In the genomic region with DNA sequence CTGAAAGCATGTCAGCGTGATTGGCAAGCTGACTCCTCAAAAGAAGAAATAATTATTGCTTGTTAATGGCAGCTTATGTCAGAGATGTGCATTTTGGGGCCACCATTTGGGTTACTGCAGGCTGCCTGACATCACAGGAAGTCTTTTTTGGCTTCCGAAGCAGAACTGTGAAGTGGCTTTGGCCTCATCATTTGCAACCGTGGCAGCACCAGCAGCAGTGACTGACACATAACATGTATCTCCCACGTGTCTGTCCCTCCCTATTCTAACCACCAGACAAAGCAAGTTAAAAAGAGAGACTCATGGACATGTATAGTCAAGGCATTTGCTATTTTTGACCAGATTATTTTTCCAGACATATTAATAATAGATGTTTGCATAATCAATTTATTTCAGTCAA, we compare ENCODE assay signal across 17 cellular contexts.
DNase-seq lines count a peak whose midpoint lies in the region; ATAC-seq and TF ChIP-seq lines count a peak whose summit lies in the region.
"Had no signal": no experiment of that assay in that cellular context is flagged by ENCODE, and none has a peak within 500 bp of the region (broad histone marks: within the 10 kb centered on the region; RNA-seq: fewer than 3 reads in every experiment).

No MANE protein-coding gene starts in this region.

- intact Hi-C loops in body of pancreas (cut with DNase I) = no loop called here

- H3K27me3 Mint-ChIP-seq in natural killer cell treated with Interleukin-12 subunit alpha and Interleukin-12 subunit beta and Interleukin-15 and Interleukin-18, amount 100 ng/mL, for 72 hours = peaks cover 0 to 5% of the 10 kb centered on the region in 2 donors
- peaks cover 0 to 2% (median 0%) of the 10 kb centered on the region in 5 donors for H3K27me3 Mint-ChIP-seq in naive thymus-derived CD8-positive, alpha-beta T cell

- H3K27me3 ChIP-seq in body of pancreas (no peaks in the 10 kb centered on the region), osteoblast (ENCODE audit: insufficient read depth, low read length) (no peaks in the 10 kb centered on the region), BE2C (no peaks in the 10 kb centered on the region)

- no peak overlapping the region for H3K4me2 ChIP-seq in osteoblast (ENCODE audit: insufficient read depth, low read length)

- H3K36me3 ChIP-seq in body of pancreas (replicated peaks in 1 of 2; ENCODE audit: insufficient read depth in 1 of 2, low read depth in 2 of 2) = no peaks in the 10 kb centered on the region
- no peaks in the 10 kb centered on the region for H3K36me3 ChIP-seq in osteoblast (ENCODE audit: insufficient read depth, low read length)
- H3K36me3 ChIP-seq in BE2C = no peaks in the 10 kb centered on the region

- 73% methylated on average over 4 of the region's 4 CpGs for WGBS in body of pancreas, 2 donors

- H3K27ac ChIP-seq in body of pancreas (peak overlapping the region; percentile 18 to 63 (median 41)), osteoblast (ENCODE audit: low read depth, low read length) (no peak overlapping the region)

- no peak overlapping the region for H2AFZ ChIP-seq in osteoblast (ENCODE audit: low read length)

- H3K9me3 ChIP-seq in body of pancreas (no peaks in the 10 kb centered on the region), osteoblast (ENCODE audit: low read depth, low read length) (no peaks in the 10 kb centered on the region), BE2C (no peaks in the 10 kb centered on the region)

- H3K4me1 ChIP-seq in body of pancreas = peaks cover 16% of the 10 kb centered on the region
- H3K4me1 ChIP-seq in osteoblast (ENCODE audit: insufficient read depth, low read length) = no peaks in the 10 kb centered on the region
- H3K4me1 ChIP-seq in BE2C = no peaks in the 10 kb centered on the region

- no peak overlapping the region for H3K27ac Mint-ChIP-seq in natural killer cell treated with Interleukin-12 subunit alpha and Interleukin-12 subunit beta and Interleukin-15 and Interleukin-18, amount 100 ng/mL, for 72 hours
- H3K27ac Mint-ChIP-seq in naive thymus-derived CD8-positive, alpha-beta T cell = no peak overlapping the region
- H3K27ac Mint-ChIP-seq: CD14-positive monocyte, HFFc6 had no signal

- peaks cover 4% of the 10 kb centered on the region for H3K36me3 Mint-ChIP-seq in natural killer cell treated with Interleukin-12 subunit alpha and Interleukin-12 subunit beta and Interleukin-15 and Interleukin-18, amount 100 ng/mL, for 72 hours
- H3K36me3 Mint-ChIP-seq in naive thymus-derived CD8-positive, alpha-beta T cell = no peaks in the 10 kb centered on the region
- H3K36me3 Mint-ChIP-seq: CD14-positive monocyte had no signal

- H3K4me1 Mint-ChIP-seq in natural killer cell treated with Interleukin-12 subunit alpha and Interleukin-12 subunit beta and Interleukin-15 and Interleukin-18, amount 100 ng/mL, for 72 hours (ENCODE audit: low read depth in 2 of 2) = peaks cover 0 to 3% of the 10 kb centered on the region in 2 donors
- H3K4me1 Mint-ChIP-seq in naive thymus-derived CD8-positive, alpha-beta T cell = no peaks in the 10 kb centered on the region
- H3K4me1 Mint-ChIP-seq: CD14-positive monocyte had no signal

- H3K4me3 ChIP-seq in body of pancreas (no peak overlapping the region), osteoblast (ENCODE audit: insufficient read depth, low read length) (no peak overlapping the region), BE2C (ENCODE audit: low read depth, low read length) (no peak overlapping the region)

- H3K79me2 ChIP-seq in osteoblast (ENCODE audit: insufficient read depth, low read length) = no peaks in the 10 kb centered on the region

- TF ChIP-seq CTCF in body of pancreas (IDR thresholded peaks at IDR 0.05) (no peak), osteoblast (IDR thresholded peaks at IDR 0.05; ENCODE audit: extremely low read depth, low read depth, low read length) (no peak), BE2C (IDR thresholded peaks at IDR 0.05; ENCODE audit: low read depth, low read length) (no peak)

- TF ChIP-seq POLR2A in body of pancreas (IDR thresholded peaks at IDR 0.05) = no peak

- peak; percentile 78 for ATAC-seq in GM18867 (IDR thresholded peaks at IDR 0.05; ENCODE audit: unreplicated experiment)
- peak; percentile 73 for ATAC-seq in HG03442 (IDR thresholded peaks at IDR 0.05; ENCODE audit: unreplicated experiment)
- no peak for ATAC-seq in body of pancreas
- peak; percentile 61 to 62 for ATAC-seq in natural killer cell treated with Interleukin-12 subunit alpha and Interleukin-12 subunit beta and Interleukin-15 and Interleukin-18, amount 100 ng/mL, for 72 hours
- no peak for ATAC-seq in naive thymus-derived CD8-positive, alpha-beta T cell

- DNase-seq in body of pancreas (no peak), osteoblast (ENCODE audit: insufficient read length, low spot score, missing footprints) (no peak), BE2C (no peak)
- DNase-seq in natural killer cell treated with Interleukin-12 subunit alpha and Interleukin-12 subunit beta and Interleukin-15 and Interleukin-18, amount 100 ng/mL, for 72 hours (ENCODE audit: low spot score) = no peak
- DNase-seq in naive thymus-derived CD8-positive, alpha-beta T cell = no peak
- no peak for DNase-seq in stimulated activated CD4-positive, alpha-beta T cell treated with anti-CD3 and anti-CD28 coated beads, Interleukin-2, amount 100 ng/mL, for 48 hours
- DNase-seq: COR-L47, HFFc6, MV-4-11, NCI-H1417 treated with DMSO at 0.1 percent for 48 hours, NCI-H1930, NCI-H2171, NCI-H446, NCI-H69 had no signal

- POLR2A ChIA-PET in naive thymus-derived CD8-positive, alpha-beta T cell (lab: Charles Lee) = no interaction called here

- no peaks in the 10 kb centered on the region for H4K20me1 ChIP-seq in osteoblast (ENCODE audit: insufficient read depth, low read length)

- no peaks in the 10 kb centered on the region for H3K9me3 Mint-ChIP-seq in natural killer cell treated with Interleukin-12 subunit alpha and Interleukin-12 subunit beta and Interleukin-15 and Interleukin-18, amount 100 ng/mL, for 72 hours
- H3K9me3 Mint-ChIP-seq in naive thymus-derived CD8-positive, alpha-beta T cell = peaks cover 0 to 2% (median 0%) of the 10 kb centered on the region in 9 donors

- H3K4me3 Mint-ChIP-seq in natural killer cell treated with Interleukin-12 subunit alpha and Interleukin-12 subunit beta and Interleukin-15 and Interleukin-18, amount 100 ng/mL, for 72 hours = no peak overlapping the region
- no peak overlapping the region for H3K4me3 Mint-ChIP-seq in naive thymus-derived CD8-positive, alpha-beta T cell
- H3K4me3 Mint-ChIP-seq: CD14-positive monocyte, HFFc6 had no signal

Comparison
In these comparisons a context has a peak if more than half of its experiments do, and no peak if none do; other contexts are left out.
1. ATAC-seq: peak in GM18867 (single experiment), HG03442 (single experiment) and natural killer cell treated with Interleukin-12 subunit alpha and Interleukin-12 subunit beta and Interleukin-15 and Interleukin-18, amount 100 ng/mL, for 72 hours (2 of 2); none in body of pancreas (single experiment) and naive thymus-derived CD8-positive, alpha-beta T cell (0 of 2).